ENCODE assay signal across 12 cellular contexts in genomic region chr18:63258749-63259580, GRCh38.
A peak's percentile ranks its signal among the peaks of the same experiment; 100 is the strongest.
DNase-seq lines count a peak whose midpoint lies in the region; ATAC-seq and TF ChIP-seq lines count a peak whose summit lies in the region.
"Had no signal": no experiment of that assay in that cellular context is flagged by ENCODE, and none has a peak within 500 bp of the region (broad histone marks: within the 10 kb centered on the region; RNA-seq: fewer than 3 reads in every experiment).

No MANE protein-coding gene starts in this region.

- H3K79me1 ChIP-seq in neuronal stem cell (ENCODE audit: low read depth, low read length): no peaks in the 10 kb centered on the region

- H3K27ac ChIP-seq in neuronal stem cell (replicated peaks; ENCODE audit: low read length): no peak overlapping the region

- no peak overlapping the region for H3K4me3 Mint-ChIP-seq in activated naive CD8-positive, alpha-beta T cell
- H3K4me3 Mint-ChIP-seq in nephron progenitor cell: no peak overlapping the region
- H3K4me3 Mint-ChIP-seq: H9 had no signal

- H3K4me2 ChIP-seq in neuronal stem cell (ENCODE audit: insufficient read depth, low read length, poor library complexity, severe bottlenecking): no peak overlapping the region

- TF ChIP-seq CTCF in nephron progenitor cell (IDR thresholded peaks at IDR 0.05): no peak

- no peak overlapping the region for H3K23ac ChIP-seq in neuronal stem cell (ENCODE audit: low read depth, low read length, poor library complexity)

- H4K8ac ChIP-seq in neuronal stem cell (ENCODE audit: low read depth, low read length): no peak overlapping the region

- H3K27me3 Mint-ChIP-seq in activated naive CD8-positive, alpha-beta T cell: no peaks in the 10 kb centered on the region
- no peaks in the 10 kb centered on the region for H3K27me3 Mint-ChIP-seq in nephron progenitor cell (ENCODE audit: low read depth, poor library complexity)

- H3K14ac ChIP-seq in neuronal stem cell (ENCODE audit: low read length): no peak overlapping the region

- no peak overlapping the region for H2BK5ac ChIP-seq in neuronal stem cell (ENCODE audit: low read length)

- ATAC-seq in activated naive CD4-positive, alpha-beta T cell treated with anti-CD3 and anti-CD28 coated beads, Interleukin-2, amount 50 U/mL, for 72 hours: peak in 1 of 2 donors; percentile 32
- ATAC-seq in GM19467 (IDR thresholded peaks at IDR 0.05; ENCODE audit: unreplicated experiment): no peak
- no peak for ATAC-seq in HG03378 (IDR thresholded peaks at IDR 0.05; ENCODE audit: unreplicated experiment)
- no peak for ATAC-seq in HG03039 (IDR thresholded peaks at IDR 0.05; ENCODE audit: unreplicated experiment)
- ATAC-seq: esophagus mucosa, K562 had no signal

- H2AK5ac ChIP-seq in neuronal stem cell (ENCODE audit: low read depth, low read length): no peak overlapping the region

- peaks cover 77% of the 10 kb centered on the region for H3K4me1 Mint-ChIP-seq in activated naive CD8-positive, alpha-beta T cell (ENCODE audit: low read depth)
- H3K4me1 Mint-ChIP-seq in nephron progenitor cell: peaks cover 43% of the 10 kb centered on the region

- no peak overlapping the region for H2BK12ac ChIP-seq in neuronal stem cell (ENCODE audit: low read length)

- no peak overlapping the region for H3K9ac ChIP-seq in neuronal stem cell (ENCODE audit: low read depth, low read length, poor library complexity)

- H2BK120ac ChIP-seq in neuronal stem cell (ENCODE audit: low read depth, low read length): no peak overlapping the region

- no peak overlapping the region for H2BK15ac ChIP-seq in neuronal stem cell (ENCODE audit: low read length)

- no peaks in the 10 kb centered on the region for H3K36me3 ChIP-seq in neuronal stem cell (replicated peaks in 1 of 2; ENCODE audit: control insufficient read depth in 2 of 2, insufficient read depth in 2 of 2, low read length in 2 of 2)

- peak overlapping the region; percentile 37 to 46 for H3K27ac Mint-ChIP-seq in activated naive CD4-positive, alpha-beta T cell treated with anti-CD3 and anti-CD28 coated beads, Interleukin-2, amount 50 U/mL, for 72 hours
- H3K27ac Mint-ChIP-seq in activated naive CD8-positive, alpha-beta T cell: peak overlapping the region; percentile 87
- H3K27ac Mint-ChIP-seq in nephron progenitor cell: peak overlapping the region; percentile 53
- H3K27ac Mint-ChIP-seq: H9 had no signal

- peaks cover 0 to 4% of the 10 kb centered on the region in 2 donors for H3K9me3 ChIP-seq in neuronal stem cell (replicated peaks in 1 of 2; ENCODE audit: control insufficient read depth in 2 of 2, insufficient read depth in 1 of 2, low read depth in 1 of 2, low read length in 2 of 2)

- no peak overlapping the region for H3K4me3 ChIP-seq in neuronal stem cell (ENCODE audit: low read length in 2 of 2)
- H3K4me3 ChIP-seq: K562 had no signal

- no peak overlapping the region for H2AFZ ChIP-seq in neuronal stem cell (ENCODE audit: low read length)

- no peak overlapping the region for H4K91ac ChIP-seq in neuronal stem cell (ENCODE audit: low read depth, low read length, poor library complexity)

- peaks cover 4 to 10% of the 10 kb centered on the region in 2 donors for H3K9me3 Mint-ChIP-seq in activated naive CD4-positive, alpha-beta T cell treated with anti-CD3 and anti-CD28 coated beads, Interleukin-2, amount 50 U/mL, for 72 hours
- H3K9me3 Mint-ChIP-seq in activated naive CD8-positive, alpha-beta T cell (ENCODE audit: low read depth): no peaks in the 10 kb centered on the region
- H3K9me3 Mint-ChIP-seq in nephron progenitor cell: peaks cover 4% of the 10 kb centered on the region
- H3K9me3 Mint-ChIP-seq: H9 had no signal

- H3K4me1 ChIP-seq in neuronal stem cell (ENCODE audit: control insufficient read depth in 2 of 2, insufficient read depth in 1 of 2, low read depth in 1 of 2, low read length in 2 of 2): peaks cover 0 to 7% of the 10 kb centered on the region in 2 donors

- H3K27me3 ChIP-seq in neuronal stem cell (ENCODE audit: control insufficient read depth in 3 of 3, insufficient read depth in 3 of 3, low read depth in 1 of 3, low read length in 3 of 3): no peaks in the 10 kb centered on the region

- H3K18ac ChIP-seq in neuronal stem cell (ENCODE audit: low read length): no peak overlapping the region

- WGBS in neuronal stem cell (ENCODE audit: extremely low coverage in 2 of 2, insufficient read length in 2 of 2, insufficient replicate concordance in 1 of 2), 2 donors: no CpG with 5 or more reads among the region's 17 CpGs

- H3K36me3 Mint-ChIP-seq in activated naive CD4-positive, alpha-beta T cell treated with anti-CD3 and anti-CD28 coated beads, Interleukin-2, amount 50 U/mL, for 72 hours: peaks cover 16 to 61% of the 10 kb centered on the region in 2 donors
- H3K36me3 Mint-ChIP-seq in activated naive CD8-positive, alpha-beta T cell: peaks cover 28% of the 10 kb centered on the region
- peaks cover 36% of the 10 kb centered on the region for H3K36me3 Mint-ChIP-seq in nephron progenitor cell (ENCODE audit: low read depth)

- no peak for DNase-seq in activated naive CD4-positive, alpha-beta T cell treated with anti-CD3 and anti-CD28 coated beads, Interleukin-2, amount 50 U/mL, for 72 hours (ENCODE audit: low spot score in 2 of 2)
- DNase-seq in activated naive CD4-positive, alpha-beta T cell treated with Interleukin-2 at 50 U/mL for 16 hours: no peak
- DNase-seq in nephron progenitor cell: no peak
- DNase-seq in neuronal stem cell (ENCODE audit: low spot score): no peak
- DNase-seq: H9; stimulated activated naive CD4-positive, alpha-beta T cell had no signal

- H3K4ac ChIP-seq in neuronal stem cell (ENCODE audit: low read length): no peak overlapping the region
